1 cellular context compared by ENCODE assay signal in genomic region chr21:32592929-32593502, GRCh38.
A peak's percentile ranks its signal among the peaks of the same experiment; 100 is the strongest.
TF ChIP-seq lines count a peak whose summit lies in the region.

No MANE protein-coding gene starts in this region.

TF ChIP-seq in HepG2, 621 proteins besides CTCF, POLR2A, EP300 and RAD21 (continued from another document and continues in another):
- TF ChIP-seq FOXC1 (CRISPR knock-in tag; IDR thresholded peaks at IDR 0.05; ENCODE audit: borderline replicate concordance) (peak; percentile 35; the same call in 1 of the 2 replicates), REST (IDR thresholded peaks at IDR 0.05; ENCODE audit: borderline replicate concordance in 1 of 2, low read depth in 1 of 2, low read length in 2 of 2) (peak in 1 of 2 experiments; percentile 56; a peak in 2 of 4 replicates), KAT8 (CRISPR knock-in tag; IDR thresholded peaks at IDR 0.05) (peak; percentile 83), ZNF609 (CRISPR knock-in tag; IDR thresholded peaks at IDR 0.05; ENCODE audit: borderline replicate concordance) (peak; percentile 99), ATF2 (CRISPR knock-in tag; IDR thresholded peaks at IDR 0.05) (peak; percentile 86; the same call in 1 of the 2 replicates), PRDM15 (CRISPR knock-in tag; IDR thresholded peaks at IDR 0.05) (0 out of 2 replicates have a peak, but pooled peaks have one; percentile 19), ZNF350 (CRISPR knock-in tag; IDR thresholded peaks at IDR 0.05; ENCODE audit: borderline replicate concordance, low read depth) (peak; percentile 94), MIER3 (CRISPR knock-in tag; IDR thresholded peaks at IDR 0.05; ENCODE audit: borderline replicate concordance) (peak; percentile 89; the same call in 1 of the 2 replicates), NR2C2 (CRISPR knock-in tag; IDR thresholded peaks at IDR 0.05; ENCODE audit: borderline replicate concordance) (peak; percentile 90), TGIF2 (CRISPR knock-in tag; IDR thresholded peaks at IDR 0.05) (0 out of 2 replicates have a peak, but pooled peaks have one; percentile 51), PATZ1 (CRISPR knock-in tag; IDR thresholded peaks at IDR 0.05) (peak; percentile 77), ZNF430 (CRISPR knock-in tag; IDR thresholded peaks at IDR 0.05) (peak; percentile 90), RFXANK (CRISPR knock-in tag; IDR thresholded peaks at IDR 0.05) (no peak), ZNF615 (CRISPR knock-in tag; IDR thresholded peaks at IDR 0.05; ENCODE audit: borderline replicate concordance) (no peak), TBX3 (IDR thresholded peaks at IDR 0.05; ENCODE audit: borderline replicate concordance) (peak; percentile 72; the same call in 1 of the 2 replicates), NR2F1 (CRISPR knock-in tag; IDR thresholded peaks at IDR 0.05) (peak; percentile 96), ZNF629 (CRISPR knock-in tag; conservative IDR thresholded peaks at IDR 0.05) (peak; percentile 42; the same call in 1 of the 2 replicates), KLF12 (CRISPR knock-in tag; IDR thresholded peaks at IDR 0.05; ENCODE audit: borderline replicate concordance) (no peak), CBFB (CRISPR knock-in tag; IDR thresholded peaks at IDR 0.05) (peak; percentile 88), SKI (IDR thresholded peaks at IDR 0.05; ENCODE audit: partially characterized antibody) (peak; percentile 88), NKX3-1 (CRISPR knock-in tag; IDR thresholded peaks at IDR 0.05) (peak; percentile 41; the same call in 1 of the 2 replicates), ZNF691 (CRISPR knock-in tag; IDR thresholded peaks at IDR 0.05; ENCODE audit: borderline replicate concordance, low read depth) (peak; percentile 64; the same call in 1 of the 2 replicates), SMARCE1 (IDR thresholded peaks at IDR 0.05; ENCODE audit: borderline replicate concordance) (no peak), HDAC2 (CRISPR knock-in tag; IDR thresholded peaks at IDR 0.05) (peak; percentile 100), ZNF331 (CRISPR knock-in tag; IDR thresholded peaks at IDR 0.05) (peak; percentile 92; the same call in 1 of the 2 replicates), ATF1 (CRISPR knock-in tag; IDR thresholded peaks at IDR 0.05) (peak; percentile 68), GATAD1 (CRISPR knock-in tag; IDR thresholded peaks at IDR 0.05) (peak; percentile 63), ZFX (CRISPR knock-in tag; IDR thresholded peaks at IDR 0.05; ENCODE audit: low read depth) (peak; percentile 84), ZNF709 (CRISPR knock-in tag; IDR thresholded peaks at IDR 0.05) (peak; percentile 55; the same call in 1 of the 2 replicates), SIX4 (CRISPR knock-in tag; IDR thresholded peaks at IDR 0.05) (peak; percentile 73; the same call in 1 of the 2 replicates), ZNF704 (CRISPR knock-in tag; IDR thresholded peaks at IDR 0.05; ENCODE audit: borderline replicate concordance) (0 out of 2 replicates have a peak, but pooled peaks have one; percentile 25), HIVEP1 (CRISPR knock-in tag; IDR thresholded peaks at IDR 0.05) (peak; percentile 81), HNF1A (IDR thresholded peaks at IDR 0.05; ENCODE audit: low read depth) (peak; percentile 78; the same call in 1 of the 2 replicates), HNF1A (CRISPR knock-in tag; IDR thresholded peaks at IDR 0.05; ENCODE audit: borderline replicate concordance) (peak; percentile 95), ZNF124 (CRISPR knock-in tag; IDR thresholded peaks at IDR 0.05) (peak; percentile 87; the same call in 1 of the 2 replicates)
